In genomic region chr21:32727478-32727727, GRCh38 we compare ENCODE assay signal across 8 cellular contexts. TPM values are rescaled to one million over a fixed set of nuclear protein-coding genes. Genes with fewer than 3 reads are reported as not detected.
DNase-seq lines count a peak whose midpoint lies in the region; TF ChIP-seq lines count a peak whose summit lies in the region.

No MANE protein-coding gene starts in this region.

- H3K4me1 ChIP-seq in H9 (ENCODE audit: insufficient read depth, low read length): no peaks in the 10 kb centered on the region
- no peaks in the 10 kb centered on the region for H3K4me1 ChIP-seq in esophagus (ENCODE audit: control insufficient read depth in 2 of 2, insufficient read depth in 2 of 2, low read length in 1 of 2)
- H3K4me1 ChIP-seq in prostate gland (replicated peaks): no peaks in the 10 kb centered on the region

- H3K18ac ChIP-seq in H9 (ENCODE audit: insufficient read length, low read depth, low read length): no peak overlapping the region

- H3K23ac ChIP-seq in H9 (ENCODE audit: insufficient read length, low read depth, low read length): no peak overlapping the region

- H3K36me3 ChIP-seq in esophagus (ENCODE audit: control insufficient read depth in 2 of 2, insufficient read depth in 2 of 2, low read length in 1 of 2) (peaks cover 0 to 2% of the 10 kb centered on the region in 2 donors), prostate gland (no peaks in the 10 kb centered on the region)

- H2BK12ac ChIP-seq in H9 (ENCODE audit: insufficient read length, low read depth, low read length): no peak overlapping the region

- H3K9me3 ChIP-seq in H9 (ENCODE audit: control insufficient read depth, low read depth, low read length) (no peaks in the 10 kb centered on the region), esophagus (ENCODE audit: control insufficient read depth in 2 of 2, insufficient read depth in 1 of 2, low read depth in 1 of 2, low read length in 1 of 2) (no peaks in the 10 kb centered on the region), prostate gland (no peaks in the 10 kb centered on the region)

- H3K14ac ChIP-seq in H9 (ENCODE audit: insufficient read depth, low read length): no peak overlapping the region

- peaks cover 23% of the 10 kb centered on the region for H3K36me3 Mint-ChIP-seq in Calu3 (ENCODE audit: insufficient read depth, unreplicated experiment)
- no peaks in the 10 kb centered on the region for H3K36me3 Mint-ChIP-seq in H9 (ENCODE audit: insufficient read depth in 1 of 3, low read depth in 3 of 3)

- intact Hi-C loops in Calu3 (cut with micrococcal nuclease; ENCODE audit: unreplicated experiment): loop anchor here (5.0 kb wide), 1 partner anchor 75 kb away; no protein-coding TSS in a partner anchor
- intact Hi-C loops in prostate gland (cut with DNase I): loop anchor here (5.0 kb wide), 1 partner anchor 45 kb away; the partner anchor contains the start of gene PAXBP1

- no peaks in the 10 kb centered on the region for H4K20me1 ChIP-seq in H9 (ENCODE audit: control insufficient read depth, insufficient read depth, insufficient read length)

- H3K4me2 ChIP-seq in H9 (ENCODE audit: insufficient read depth, insufficient read length, low read length): peak overlapping the region; percentile 87

- H2AFZ ChIP-seq in H9 (ENCODE audit: low read length): no peak overlapping the region

- no peak overlapping the region for H4K8ac ChIP-seq in H9 (replicated peaks; ENCODE audit: insufficient read length, low read depth, low read length)

- H3K27me3 ChIP-seq in H9 (ENCODE audit: insufficient read depth, low read length): no peaks in the 10 kb centered on the region
- H3K27me3 ChIP-seq in esophagus (ENCODE audit: control insufficient read depth in 1 of 2, insufficient read depth in 2 of 2, low read length in 2 of 2): no peaks in the 10 kb centered on the region
- H3K27me3 ChIP-seq in prostate gland (replicated peaks; ENCODE audit: insufficient read depth): no peaks in the 10 kb centered on the region

- no peak for TF ChIP-seq POLR2A in prostate gland (IDR thresholded peaks at IDR 0.05)

- H3T11ph ChIP-seq in H9 (ENCODE audit: low read length): no peak overlapping the region

- CTCF ChIA-PET in Calu3 (lab: Charles Lee) (interaction anchor here (0.7 kb wide), 1 partner anchor 74 kb away, joined by 3 read pairs; no protein-coding TSS in a partner anchor), RWPE1 (lab: Yijun Ruan, JAX) (interaction anchor here (0.7 kb wide), 1 partner anchor 24 kb away, joined by 6 read pairs; no protein-coding TSS in a partner anchor)

- H3K27ac ChIP-seq in H9 (ENCODE audit: insufficient read length, low read depth, low read length) (no peak overlapping the region), RWPE1 (peak overlapping the region; percentile 88), esophagus (ENCODE audit: low read depth in 2 of 2, low read length in 1 of 2) (peak overlapping the region; percentile 88 to 91), prostate gland (peak overlapping the region; percentile 86 to 87)

- H4K5ac ChIP-seq in H9 (ENCODE audit: insufficient read length, low read depth, low read length): no peak overlapping the region

- no peak overlapping the region for H3K9ac ChIP-seq in H9 (ENCODE audit: extremely low read depth, insufficient read length, low read length)

- POLR2A ChIA-PET in RWPE1 (lab: Yijun Ruan, JAX; ENCODE audit: low non-redundant PET): no interaction called here

- H3K4ac ChIP-seq in H9 (ENCODE audit: low read depth, low read length): no peak overlapping the region

- no peaks in the 10 kb centered on the region for H3K79me1 ChIP-seq in H9 (ENCODE audit: insufficient read depth, low read depth, low read length, poor library complexity, severe bottlenecking)

- H3K23me2 ChIP-seq in H9 (ENCODE audit: insufficient read length, low read depth, low read length, poor library complexity, severe bottlenecking): peaks cover 6% of the 10 kb centered on the region

- H3K4me3 Mint-ChIP-seq in Calu3 (ENCODE audit: low read depth, unreplicated experiment) (peak overlapping the region; percentile 92), H9 (peak overlapping the region; percentile 88 to 90)

- no peak overlapping the region for H2BK120ac ChIP-seq in H9 (ENCODE audit: low read depth, low read length, poor library complexity, severe bottlenecking)

- no TSS peak for BruUV-seq in Calu3 (replicated peaks; lab: Mats Ljungman, UMichigan)

- H3K4me3 ChIP-seq in esophagus (ENCODE audit: low read depth in 1 of 2, low read length in 2 of 2) (peak overlapping the region; percentile 83 to 90), prostate gland (peak overlapping the region; percentile 68 to 81)

- H3K4me1 Mint-ChIP-seq in Calu3 (ENCODE audit: low read depth, unreplicated experiment) (no peaks in the 10 kb centered on the region), H9 (peaks cover 10 to 11% of the 10 kb centered on the region in 2 experiments)

- no CpG with 5 or more reads among the region's 29 CpGs for WGBS in H9 (ENCODE audit: extremely low coverage, insufficient read length, low lambda C conversion rate)
- 0 to 1% methylated on average over 21 to 29 of the region's 29 CpGs for WGBS in esophagus, 2 donors
- under 1% methylated on average over 26 of the region's 29 CpGs for WGBS in prostate gland

- H2BK5ac ChIP-seq in H9 (ENCODE audit: insufficient read length, low read length): no peak overlapping the region

- no peak overlapping the region for H2BK20ac ChIP-seq in H9 (ENCODE audit: low read depth, low read length, poor library complexity, severe bottlenecking)

- peak; percentile 10 for DNase-seq in Calu3
- DNase-seq in H9: no peak
- no peak for DNase-seq in RWPE1 (ENCODE audit: low spot score)
- DNase-seq in prostate gland (ENCODE audit: low spot score): peak; percentile 13
- no peak for DNase-seq in NK-92 (lab: John Stamatoyannopoulos, UW; ENCODE audit: unreplicated experiment)
- no peak for DNase-seq in NOMO-1 treated with dmso at 0.1 percent for 144 hours (lab: John Stamatoyannopoulos, UW; ENCODE audit: unreplicated experiment)
- no peak for DNase-seq in A172 (ENCODE audit: low spot score)

- no peak overlapping the region for H3K56ac ChIP-seq in H9 (ENCODE audit: insufficient read length, low read depth, low read length)

- no peak overlapping the region for H4K91ac ChIP-seq in H9 (ENCODE audit: insufficient read length, low read depth, low read length)

- H3K79me2 ChIP-seq in H9 (ENCODE audit: insufficient read depth, low read length): no peaks in the 10 kb centered on the region

- no peak overlapping the region for H2BK15ac ChIP-seq in H9 (ENCODE audit: low read depth, low read length)

- H3K9me3 Mint-ChIP-seq in Calu3 (ENCODE audit: low read depth, unreplicated experiment) (no peaks in the 10 kb centered on the region), H9 (no peaks in the 10 kb centered on the region)

- H3K27ac Mint-ChIP-seq in Calu3 (ENCODE audit: unreplicated experiment) (peak overlapping the region; percentile 58), H9 (no peak overlapping the region)

- no peaks in the 10 kb centered on the region for H3K27me3 Mint-ChIP-seq in Calu3 (ENCODE audit: unreplicated experiment)
- H3K27me3 Mint-ChIP-seq in H9 (ENCODE audit: low read depth): no peaks in the 10 kb centered on the region

- H2AK5ac ChIP-seq in H9 (ENCODE audit: insufficient read length, low read length): no peak overlapping the region

- TF ChIP-seq CTCF in Calu3 (IDR thresholded peaks at IDR 0.05; ENCODE audit: unreplicated experiment) (no peak), H9 (conservative IDR thresholded peaks at IDR 0.05) (no peak), RWPE1 (conservative IDR thresholded peaks at IDR 0.05; ENCODE audit: low read depth) (no peak), prostate gland (IDR thresholded peaks at IDR 0.05) (no peak)

RNA-seq across cellular contexts. Expression of gene SYNJ1, which starts 0.4 kb away (rescaled TPM):
- total RNA-seq in Calu3 (2022) (10.2 and 10.5 TPM in 2 replicates), H9 (2021) (7.1 and 7.5 TPM in 2 replicates), prostate gland (1 to 10 TPM; 7.9 to 9.2 TPM)
- 1 to 10 TPM; 2.3 to 3.8 TPM for polyA plus RNA-seq in esophagus
- total RNA-seq in A172 (2014; rRNA removed; shearing (Covaris generic)): 6.0 and 6.8 TPM in 2 replicates

RNA-seq across cellular contexts. Expression of gene PAXBP1, which starts 44.2 kb away (rescaled TPM):
- total RNA-seq in Calu3 (2022): 40.9 and 43.5 TPM in 2 replicates
- total RNA-seq in H9 (2021): 63.6 and 65.3 TPM in 2 replicates
- polyA plus RNA-seq in esophagus: 10 to 100 TPM in 1 of 2 donors, 1 to 10 TPM in 1; 9.0 to 21.1 TPM
- total RNA-seq in prostate gland: 10 to 100 TPM; 27.0 to 35.8 TPM
- total RNA-seq in A172 (2014; rRNA removed; shearing (Covaris generic)): 33.8 and 47.6 TPM in 2 replicates

Comparison
In these comparisons a context has a peak if more than half of its experiments do, and no peak if none do; other contexts are left out.
1. DNase-seq: peak in Calu3 (single experiment) and prostate gland (single experiment); none in H9 (single experiment), RWPE1 (single experiment), NK-92 (single experiment), NOMO-1 treated with dmso at 0.1 percent for 144 hours (single experiment) and A172 (single experiment).